ENCODE assay signal across 9 cellular contexts in genomic region chr20:50380697-50381040, GRCh38.
DNase-seq lines count a peak whose midpoint lies in the region; ATAC-seq and TF ChIP-seq lines count a peak whose summit lies in the region.
"Had no signal": no experiment of that assay in that cellular context is flagged by ENCODE, and none has a peak within 500 bp of the region (broad histone marks: within the 10 kb centered on the region; RNA-seq: fewer than 3 reads in every experiment).

No MANE protein-coding gene starts in this region.

- H3K36me3 ChIP-seq in muscle layer of colon (ENCODE audit: insufficient read depth, low read length) (no peaks in the 10 kb centered on the region), H7 (replicated peaks; ENCODE audit: control insufficient read depth, insufficient read depth, low read length) (no peaks in the 10 kb centered on the region)

- H3K9ac ChIP-seq in muscle layer of colon (ENCODE audit: low read length), result no peak overlapping the region

- H3K4me3 ChIP-seq in AG10803 (ENCODE audit: low read length) (no peak overlapping the region), muscle layer of colon (ENCODE audit: low read depth in 1 of 2, low read length in 2 of 2) (no peak overlapping the region), H7 (ENCODE audit: insufficient read depth, low read depth, low read length) (no peak overlapping the region)

- H3K4me1 ChIP-seq in muscle layer of colon (ENCODE audit: insufficient read depth, low read length), result peaks cover 47% of the 10 kb centered on the region

- H3K27ac ChIP-seq in muscle layer of colon (ENCODE audit: low read depth, low read length), result peak overlapping the region; percentile 46

- TF ChIP-seq CTCF in AG10803 (conservative IDR thresholded peaks at IDR 0.05; ENCODE audit: low read length) (peak; percentile 83), LNCAP (IDR thresholded peaks at IDR 0.05) (peak; percentile 60)

- H3K27me3 ChIP-seq in muscle layer of colon (ENCODE audit: control insufficient read depth in 1 of 2, insufficient read depth in 2 of 2, low read length in 2 of 2), result no peaks in the 10 kb centered on the region
- H3K27me3 ChIP-seq in H7 (ENCODE audit: control insufficient read depth, insufficient read depth, low read length), result no peaks in the 10 kb centered on the region

- no peak for ATAC-seq in HG02763 (IDR thresholded peaks at IDR 0.05; ENCODE audit: unreplicated experiment)

- H3K9me3 ChIP-seq in muscle layer of colon (ENCODE audit: low read length), result no peaks in the 10 kb centered on the region

- DNase-seq in AG10803 (ENCODE audit: low read depth), result peak; percentile 56
- DNase-seq in T47D (ENCODE audit: low read depth in 1 of 2, low spot score in 1 of 2), result peak; percentile 70 to 71
- DNase-seq in H7, result no peak
- no peak for DNase-seq in cerebellum (ENCODE audit: low spot score)
- DNase-seq in activated CD4-positive, alpha-beta T cell treated with anti-CD3 and anti-CD28 coated beads for 48 hours, result no peak
- DNase-seq: NCI-H1930 had no signal

- in situ Hi-C loops in T47D (cut with HindIII; ENCODE audit: low pct_unique_long_range_greater_than_20kb, low sequenced_read_pairs), result no loop called here

Comparison
In these comparisons a context has a peak if more than half of its experiments do, and no peak if none do; other contexts are left out.
1. DNase-seq: peak in AG10803 (single experiment) and T47D (2 of 2); none in H7 (single experiment), cerebellum (single experiment) and activated CD4-positive, alpha-beta T cell treated with anti-CD3 and anti-CD28 coated beads for 48 hours (single experiment).